Comparison of ENCODE assay signal across 27 cellular contexts in genomic region chr15:52200831-52201365, GRCh38.
"Had no signal": no experiment of that assay in that cellular context is flagged by ENCODE, and none has a peak within 500 bp of the region (broad histone marks: within the 10 kb centered on the region; RNA-seq: fewer than 3 reads in every experiment).

No MANE protein-coding gene starts in this region.

- H3K27me3 Mint-ChIP-seq: activated naive CD8-positive, alpha-beta T cell treated with anti-CD3 and anti-CD28 coated beads for 36 hours; type B pancreatic cell had no signal

- DNase-seq: activated CD4-positive, alpha-beta T cell treated with anti-CD3 and anti-CD28 coated beads for 1 hour; activated CD4-positive, alpha-beta T cell treated with anti-CD3 and anti-CD28 coated beads, Interleukin-2, amount 50 U/mL, for 1 hour; activated CD8-positive, alpha-beta memory T cell treated with anti-CD3 and anti-CD28 coated beads for 24 hours; activated CD8-positive, alpha-beta memory T cell treated with anti-CD3 and anti-CD28 coated beads, Interleukin-2, amount 50 U/mL, for 4 hours; activated naive CD4-positive, alpha-beta T cell treated with Interleukin-2 at 50 U/mL for 16 hours; activated naive CD8-positive, alpha-beta T cell treated with anti-CD3 and anti-CD28 coated beads for 36 hours; activated T-cell treated with anti-CD3 and anti-CD28 coated beads, Interleukin-2, amount 50 U/mL, for 4 hours; erythroblast; heart left ventricle; left ventricle myocardium superior; midbrain; pancreas; psoas muscle; spleen; stimulated activated CD4-positive, alpha-beta T cell treated with anti-CD3 and anti-CD28 coated beads, Interleukin-4, amount 100 ng/mL, for 24 hours; stimulated activated naive CD4-positive, alpha-beta T cell treated with Interleukin-2 at 50 U/mL for 16 hours; WERI-Rb-1 had no signal

- FAIRE-seq: islet of Langerhans, pancreas, TTC549 had no signal

- H3K36me3 Mint-ChIP-seq: activated naive CD8-positive, alpha-beta T cell treated with anti-CD3 and anti-CD28 coated beads for 36 hours had no signal

- H3K27ac ChIP-seq: breast epithelium, coronary artery, heart left ventricle, neutrophil, pancreas, psoas muscle, right atrium auricular region, spleen, thoracic aorta, vagina had no signal

- H3K9me3 Mint-ChIP-seq: activated naive CD8-positive, alpha-beta T cell treated with anti-CD3 and anti-CD28 coated beads for 36 hours; activated T-cell treated with anti-CD3 and anti-CD28 coated beads, Interleukin-2, amount 50 U/mL, for 4 hours; nephron; type B pancreatic cell had no signal

- H3K4me1 ChIP-seq: breast epithelium, heart left ventricle, pancreas, psoas muscle, right atrium auricular region, spleen, vagina had no signal

- H3K27ac Mint-ChIP-seq: activated naive CD8-positive, alpha-beta T cell treated with anti-CD3 and anti-CD28 coated beads for 36 hours; nephron; type B pancreatic cell had no signal

- H3K9me3 ChIP-seq: breast epithelium, heart left ventricle, neutrophil, pancreas, psoas muscle, right atrium auricular region, spleen, thoracic aorta, vagina had no signal

- ATAC-seq: activated T-cell treated with anti-CD3 and anti-CD28 coated beads, Interleukin-2, amount 50 U/mL, for 4 hours; heart left ventricle; left ventricle myocardium superior; pancreas; psoas muscle had no signal

- H3K4me3 ChIP-seq: breast epithelium, coronary artery, heart left ventricle, pancreas, psoas muscle, right atrium auricular region, spleen, thoracic aorta, vagina had no signal

- H3K4me1 Mint-ChIP-seq: activated naive CD8-positive, alpha-beta T cell treated with anti-CD3 and anti-CD28 coated beads for 36 hours; nephron had no signal

- H3K27me3 ChIP-seq: breast epithelium, heart left ventricle, neutrophil, pancreas, right atrium auricular region, spleen, vagina had no signal

- H3K4me3 Mint-ChIP-seq: activated naive CD8-positive, alpha-beta T cell treated with anti-CD3 and anti-CD28 coated beads for 36 hours; activated T-cell treated with anti-CD3 and anti-CD28 coated beads, Interleukin-2, amount 50 U/mL, for 4 hours; nephron; type B pancreatic cell had no signal

- H3K36me3 ChIP-seq: breast epithelium, neutrophil, thoracic aorta had no signal
